Comparison of ENCODE assay signal across 8 cellular contexts in genomic region chr17:47189732-47190621, GRCh38. TPM values are rescaled to one million over a fixed set of nuclear protein-coding genes. Genes with fewer than 3 reads are reported as not detected.
DNase-seq lines count a peak whose midpoint lies in the region; ATAC-seq and TF ChIP-seq lines count a peak whose summit lies in the region.

No MANE protein-coding gene starts in this region.

- H3F3A ChIP-seq in smooth muscle cell (ENCODE audit: low read depth), result no peaks in the 10 kb centered on the region

- H3K4me2 ChIP-seq in HCT116 (ENCODE audit: low read length) (peak overlapping the region; percentile 84), smooth muscle cell (peak overlapping the region; percentile 79)

- peaks cover 15% of the 10 kb centered on the region for H3K36me3 Mint-ChIP-seq in activated B cell treated with CpG ODN at 0.5 μM for 24 hours (ENCODE audit: low read depth)

- H3K4me3 ChIP-seq in HCT116 (replicated peaks in 1 of 2; ENCODE audit: low read depth in 1 of 2, low read length in 2 of 2) (peak overlapping the region; percentile 88 to 94), right cardiac atrium (ENCODE audit: low read length) (peak overlapping the region; percentile 51), smooth muscle cell (peak overlapping the region; percentile 70), lower leg skin (ENCODE audit: low read depth, poor library complexity, severe bottlenecking) (no peak overlapping the region)

- RAD21 ChIA-PET in HCT116 (lab: Charles Lee; ENCODE audit: low non-redundant PET in 1 of 2, low total read pairs in 2 of 2, uncharacterized antibody in 2 of 2, unreplicated experiment in 2 of 2), result interaction anchor here in 1 of 2 experiments (0.6 kb wide), 1 partner anchor 21 kb away, joined by 3 read pairs; no protein-coding TSS in a partner anchor

- intact Hi-C loops in HCT116 (cut with micrococcal nuclease) (no loop called here), activated B cell treated with CpG ODN at 0.5 μM for 24 hours (cut with micrococcal nuclease) (loop anchor here (1.0 kb wide), 4 partner anchors 10 to 133 kb away; partner anchors contain the start of gene EFCAB13), right cardiac atrium (cut with DNase I) (no loop called here), lower leg skin (cut with DNase I; ENCODE audit: low total_unique reads) (no loop called here)

- H3K27me3 ChIP-seq in HCT116 (ENCODE audit: insufficient read depth, low read length), result no peaks in the 10 kb centered on the region
- H3K27me3 ChIP-seq in right cardiac atrium (ENCODE audit: control insufficient read depth, insufficient read depth), result no peaks in the 10 kb centered on the region
- no peaks in the 10 kb centered on the region for H3K27me3 ChIP-seq in smooth muscle cell (ENCODE audit: low read depth)

- 64% methylated on average over 9 of the region's 9 CpGs for WGBS in right cardiac atrium
- 69% methylated on average over 9 of the region's 9 CpGs for WGBS in smooth muscle cell (ENCODE audit: low lambda C conversion rate)
- WGBS in lower leg skin, 2 donors, result 64 to 68% methylated on average over 9 of the region's 9 CpGs

- no peaks in the 10 kb centered on the region for H3K27me3 Mint-ChIP-seq in activated B cell treated with CpG ODN at 0.5 μM for 24 hours

- H3K36me3 ChIP-seq in HCT116 (ENCODE audit: control insufficient read depth in 1 of 2, insufficient read depth in 2 of 2, low read length in 2 of 2) (no peaks in the 10 kb centered on the region), smooth muscle cell (ENCODE audit: low read depth) (no peaks in the 10 kb centered on the region)

- H3K4me1 ChIP-seq in HCT116 (ENCODE audit: control insufficient read depth in 1 of 2, insufficient read depth in 2 of 2, low read length in 2 of 2) (peaks cover 10 to 15% of the 10 kb centered on the region in 2 experiments; a peak in 3 of 4 replicates), right cardiac atrium (ENCODE audit: control insufficient read depth, insufficient read depth, low read length) (peaks cover 2% of the 10 kb centered on the region), smooth muscle cell (ENCODE audit: low read depth) (peaks cover 28% of the 10 kb centered on the region)

- peak overlapping the region; percentile 94 for H3K4me3 Mint-ChIP-seq in activated B cell treated with CpG ODN at 0.5 μM for 24 hours

- TF ChIP-seq POLR2A in HCT116 (IDR thresholded peaks at IDR 0.05; ENCODE audit: borderline replicate concordance, extremely low read depth, insufficient read depth, insufficient read length) (no peak), lower leg skin (IDR thresholded peaks at IDR 0.05) (no peak)

- POLR2A ChIA-PET in HCT116 (lab: Charles Lee), result interaction anchor here (1.0 kb wide), 1 partner anchor 9 kb away, joined by 9 read pairs; no protein-coding TSS in a partner anchor
- POLR2A ChIA-PET in activated B cell treated with CpG ODN at 0.5 μM for 24 hours (lab: Charles Lee), result interaction anchor here (0.6 to 3.6 kb wide), 10 partner anchors 9 to 1725 kb away, joined by 3 to 50 read pairs (median 6); partner anchors contain the start of gene EFCAB13

- CTCF ChIA-PET in HCT116 (lab: Charles Lee) (interaction anchor here (0.9 to 1.3 kb wide), 2 partner anchors 125 to 248 kb away, joined by 4 to 5 read pairs; no protein-coding TSS in a partner anchor), activated B cell treated with CpG ODN at 0.5 μM for 24 hours (lab: Charles Lee) (interaction anchor here (0.9 to 1.2 kb wide), 3 partner anchors 7 to 125 kb away, joined by 3 read pairs; no protein-coding TSS in a partner anchor)

- no peaks in the 10 kb centered on the region for H3K9me3 Mint-ChIP-seq in activated B cell treated with CpG ODN at 0.5 μM for 24 hours

- ATAC-seq in HCT116 (peak; percentile 13), activated B cell treated with CpG ODN at 0.5 μM for 24 hours (ENCODE audit: low read depth) (no peak), right cardiac atrium (no peak), GM21447 (IDR thresholded peaks at IDR 0.05; ENCODE audit: unreplicated experiment) (no peak), GM21367 (IDR thresholded peaks at IDR 0.05; ENCODE audit: unreplicated experiment) (no peak)

- TF ChIP-seq RAD21 in HCT116 (IDR thresholded peaks at IDR 0.05; ENCODE audit: low read depth), result no peak

- no peaks in the 10 kb centered on the region for H3K9me3 ChIP-seq in HCT116 (ENCODE audit: control insufficient read depth in 1 of 2, insufficient read depth in 1 of 2, low read depth in 1 of 2, low read length in 2 of 2)
- H3K9me3 ChIP-seq in right cardiac atrium (ENCODE audit: control insufficient read depth, low read length), result no peaks in the 10 kb centered on the region
- no peaks in the 10 kb centered on the region for H3K9me3 ChIP-seq in smooth muscle cell (replicated peaks; ENCODE audit: low read depth)

- peaks cover 8% of the 10 kb centered on the region; the same call in 1 of the 2 replicates for H4K20me1 ChIP-seq in HCT116 (ENCODE audit: insufficient read depth)
- peaks cover 32% of the 10 kb centered on the region for H4K20me1 ChIP-seq in smooth muscle cell (ENCODE audit: low read depth)

- no peaks in the 10 kb centered on the region for H3K9me2 ChIP-seq in HCT116 (ENCODE audit: insufficient read depth)

- H3K4me1 Mint-ChIP-seq in activated B cell treated with CpG ODN at 0.5 μM for 24 hours, result peaks cover 49% of the 10 kb centered on the region

- peak overlapping the region; percentile 92 for H3K27ac Mint-ChIP-seq in activated B cell treated with CpG ODN at 0.5 μM for 24 hours

- H2AFZ ChIP-seq in HCT116 (ENCODE audit: low read depth, low read length, poor library complexity, severe bottlenecking) (peak overlapping the region; percentile 65), smooth muscle cell (ENCODE audit: low read depth) (peak overlapping the region; percentile 32)

- H3K9ac ChIP-seq in HCT116 (ENCODE audit: low read length), result peak overlapping the region; percentile 52
- H3K9ac ChIP-seq in smooth muscle cell (ENCODE audit: low read depth), result no peak overlapping the region

- DNase-seq in HCT116 (ENCODE audit: low read depth, low spot score), result no peak
- DNase-seq in activated B cell treated with CpG ODN at 0.5 μM for 24 hours, result no peak
- no peak for DNase-seq in right cardiac atrium
- no peak for DNase-seq in smooth muscle cell (lab: John Stamatoyannopoulos, UW; ENCODE audit: unreplicated experiment)
- no peak for DNase-seq in lower leg skin (ENCODE audit: low spot score in 2 of 2)
- no peak for DNase-seq in T1000 (lab: John Stamatoyannopoulos, UW)

- peak overlapping the region; percentile 30; the same call in 1 of the 2 replicates for H3K27ac ChIP-seq in HCT116 (ENCODE audit: low read depth, low read length)
- peak overlapping the region; percentile 28 for H3K27ac ChIP-seq in right cardiac atrium (ENCODE audit: low read length)
- peak overlapping the region; percentile 31 for H3K27ac ChIP-seq in smooth muscle cell (ENCODE audit: low read depth)

- BruUV-seq in HCT116 (replicated peaks; lab: Mats Ljungman, UMichigan), result TSS peak; percentile 94

- H3K79me2 ChIP-seq in HCT116 (ENCODE audit: insufficient read depth, low read length) (peaks cover 42% of the 10 kb centered on the region), smooth muscle cell (ENCODE audit: low read depth) (peaks cover 37% of the 10 kb centered on the region)

- TF ChIP-seq CTCF in HCT116 (IDR thresholded peaks at IDR 0.05 in 2 of 3, conservative IDR thresholded peaks at IDR 0.05 in 1 of 3; ENCODE audit: borderline replicate concordance in 1 of 3, insufficient read depth in 1 of 3, low read depth in 2 of 3, low read length in 2 of 3) (no peak), activated B cell treated with CpG ODN at 0.5 μM for 24 hours (IDR thresholded peaks at IDR 0.05) (no peak), smooth muscle cell (IDR thresholded peaks at IDR 0.05; ENCODE audit: borderline replicate concordance, insufficient read depth, poor library complexity, severe bottlenecking) (no peak), lower leg skin (IDR thresholded peaks at IDR 0.05) (no peak)

TF ChIP-seq in HCT116, 20 proteins besides CTCF, POLR2A, EP300 and RAD21:
- TF ChIP-seq EZH2phosphoT487 (IDR thresholded peaks at IDR 0.05; ENCODE audit: borderline replicate concordance), result no peak
- TF ChIP-seq EZH2 (IDR thresholded peaks at IDR 0.05), result no peak
- no peak; the same call in 1 of the 2 replicates for TF ChIP-seq SP1 (IDR thresholded peaks at IDR 0.05; ENCODE audit: low read depth)
- TF ChIP-seq ATF3 (IDR thresholded peaks at IDR 0.05), result no peak
- TF ChIP-seq CEBPB (IDR thresholded peaks at IDR 0.05; ENCODE audit: low read depth), result no peak
- TF ChIP-seq MAX (IDR thresholded peaks at IDR 0.05), result no peak
- no peak for TF ChIP-seq FOSL1 (IDR thresholded peaks at IDR 0.05; ENCODE audit: low read depth)
- TF ChIP-seq CBX3 (IDR thresholded peaks at IDR 0.05; ENCODE audit: low read depth), result no peak
- no peak for TF ChIP-seq YY1 (IDR thresholded peaks at IDR 0.05; ENCODE audit: extremely low read depth, insufficient replicate concordance, low read depth, low read length)
- no peak for TF ChIP-seq SRF (IDR thresholded peaks at IDR 0.05; ENCODE audit: low read depth)
- no peak for TF ChIP-seq ZFX (IDR thresholded peaks at IDR 0.05)
- TF ChIP-seq JUND (IDR thresholded peaks at IDR 0.05), result no peak
- TF ChIP-seq EGR1 (IDR thresholded peaks at IDR 0.05; ENCODE audit: low read depth), result no peak

RNA-seq across cellular contexts. Expression of gene CDC27, which starts 0.9 kb away (rescaled TPM):
- 191 TPM for total RNA-seq in HCT116 (2021; ENCODE audit: unreplicated experiment)
- polyA plus RNA-seq in HCT116 (2012), result 101 and 123 TPM in 2 replicates
- total RNA-seq in activated B cell treated with CpG ODN at 0.5 μM for 24 hours, result 72.5 and 76.5 TPM in 2 replicates
- 10 to 100 TPM; 74.2 to 87.0 (median 82.3) TPM for total RNA-seq in right cardiac atrium
- 15.2 TPM for polyA plus RNA-seq in right cardiac atrium
- total RNA-seq in smooth muscle cell, result 94.2 and 101 TPM in 2 replicates
- polyA plus RNA-seq in smooth muscle cell, result 53.1 and 61.5 TPM in 2 replicates
- 10 to 100 TPM; 27.5 to 40.6 (median 31.0) TPM for total RNA-seq in lower leg skin

RNA-seq across cellular contexts. Expression of gene MYL4, which starts 19.2 kb away (rescaled TPM):
- total RNA-seq in HCT116 (2021; ENCODE audit: unreplicated experiment), result 0.32 TPM
- polyA plus RNA-seq in HCT116 (2012), result not detected in 2 replicates
- total RNA-seq in activated B cell treated with CpG ODN at 0.5 μM for 24 hours, result not detected in 2 replicates
- total RNA-seq in right cardiac atrium, result 1,000 to 10,000 TPM; 3,878 to 6,276 (median 5,738) TPM
- polyA plus RNA-seq in right cardiac atrium, result 10,368 TPM
- 6.5 and 8.3 TPM in 2 replicates for total RNA-seq in smooth muscle cell
- polyA plus RNA-seq in smooth muscle cell, result 6.5 and 7.7 TPM in 2 replicates
- under 1 TPM in 1 of 4 donors, not detected in 3; 0.49 TPM for total RNA-seq in lower leg skin

Comparison
In these comparisons a context has a peak if more than half of its experiments do, and no peak if none do; other contexts are left out.
1. RNA of gene MYL4, which starts 19.2 kb away (total RNA-seq): 3,878 to 6,276 TPM in right cardiac atrium; 6.5 to 8.3 TPM in smooth muscle cell, 0.32 TPM in HCT116 (single experiment), not detected in activated B cell treated with CpG ODN at 0.5 μM for 24 hours and 0.49 TPM in lower leg skin; every median in the first group is over 100 times any median in the second.
2. Peak in every context shown above with its lines, with median percentiles within 50 percentile points of each other: H3K27ac ChIP-seq.